13 cellular contexts compared by ENCODE assay signal in genomic region chr14:75001261-75001660, GRCh38. TPM values are rescaled to one million over a fixed set of nuclear protein-coding genes. Genes with fewer than 3 reads are reported as not detected.
"Had no signal": no experiment of that assay in that cellular context is flagged by ENCODE, and none has a peak within 500 bp of the region (broad histone marks: within the 10 kb centered on the region; RNA-seq: fewer than 3 reads in every experiment).

No MANE protein-coding gene starts in this region.

- H3K4me3 ChIP-seq: body of pancreas had no signal

- ATAC-seq: body of pancreas, esophagus mucosa, gastrocnemius medialis, left ventricle myocardium superior had no signal

- H3K9me3 ChIP-seq: body of pancreas, gastrocnemius medialis had no signal

- DNase-seq: activated CD4-positive, alpha-beta T cell treated with anti-CD3 and anti-CD28 coated beads, Interleukin-2, amount 50 U/mL, for 4 hours; activated naive CD4-positive, alpha-beta T cell; body of pancreas; cortex of kidney; gastrocnemius medialis; head of caudate nucleus; kidney glomerular epithelial cell; left ventricle myocardium superior; retina; stimulated activated naive CD4-positive, alpha-beta T cell; WERI-Rb-1 had no signal

- H3K27me3 ChIP-seq: body of pancreas, gastrocnemius medialis had no signal

RNA-seq across cellular contexts. Expression of gene PGF, which starts 45.9 kb away (rescaled TPM):
- total RNA-seq: mononuclear cell had no signal
